ENCODE assay signal across 8 cellular contexts in genomic region chr3:157156844-157157635, GRCh38. TPM values are rescaled to one million over a fixed set of nuclear protein-coding genes. Genes with fewer than 3 reads are reported as not detected.
DNase-seq lines count a peak whose midpoint lies in the region; ATAC-seq and TF ChIP-seq lines count a peak whose summit lies in the region.

No MANE protein-coding gene starts in this region.

- POLR2A ChIA-PET in SK-N-SH (lab: Yijun Ruan, JAX) = interaction anchor here (0.9 kb wide), 1 partner anchor 18 kb away, joined by 3 read pairs; no protein-coding TSS in a partner anchor

- H4K20me1 ChIP-seq in SK-N-SH (ENCODE audit: insufficient read depth) = peaks cover 65% of the 10 kb centered on the region
- peaks cover 78% of the 10 kb centered on the region for H4K20me1 ChIP-seq in smooth muscle cell (ENCODE audit: low read depth)

- H3K27me3 ChIP-seq in SK-N-SH (ENCODE audit: insufficient read depth) = no peaks in the 10 kb centered on the region
- no peaks in the 10 kb centered on the region for H3K27me3 ChIP-seq in smooth muscle cell (ENCODE audit: low read depth)

- H2AFZ ChIP-seq in SK-N-SH (ENCODE audit: low read depth) (no peak overlapping the region), smooth muscle cell (ENCODE audit: low read depth) (no peak overlapping the region)

- in situ Hi-C loops in ACHN (cut with HindIII; ENCODE audit: low pct_ligation_motif_present, low pct_unique_long_range_greater_than_20kb, low sequenced_read_pairs) = no loop called here

- no peak for TF ChIP-seq RAD21 in SK-N-SH (IDR thresholded peaks at IDR 0.05; ENCODE audit: low read length)

- peak overlapping the region; percentile 78 for H3K4me2 ChIP-seq in SK-N-SH
- peak overlapping the region; percentile 86 for H3K4me2 ChIP-seq in smooth muscle cell

- no peak for ATAC-seq in SK-N-SH treated with all-trans-retinoic acid at 6 μM for 48 hours

- H3F3A ChIP-seq in SK-N-SH (replicated peaks; ENCODE audit: insufficient read depth) = peaks cover 10% of the 10 kb centered on the region
- H3F3A ChIP-seq in smooth muscle cell (ENCODE audit: low read depth) = peaks cover 33% of the 10 kb centered on the region

- H3K9me3 ChIP-seq in SK-N-SH = no peaks in the 10 kb centered on the region
- no peaks in the 10 kb centered on the region for H3K9me3 ChIP-seq in smooth muscle cell (replicated peaks; ENCODE audit: low read depth)

- peak overlapping the region; percentile 74 to 98 for H3K4me3 ChIP-seq in SK-N-SH (ENCODE audit: low read depth in 2 of 2, low read length in 1 of 2)
- peak overlapping the region; percentile 99 for H3K4me3 ChIP-seq in smooth muscle cell

- peaks cover 35 to 44% of the 10 kb centered on the region in 2 experiments for H3K4me1 ChIP-seq in SK-N-SH (ENCODE audit: control insufficient read depth in 1 of 2, insufficient read depth in 2 of 2, low read depth in 1 of 2, low read length in 1 of 2)
- peaks cover 46% of the 10 kb centered on the region for H3K4me1 ChIP-seq in smooth muscle cell (ENCODE audit: low read depth)

- H3K9ac ChIP-seq in SK-N-SH (peak overlapping the region; percentile 99; the same call in 1 of the 2 replicates), smooth muscle cell (ENCODE audit: low read depth) (peak overlapping the region; percentile 100)

- no peaks in the 10 kb centered on the region for H3K9me2 ChIP-seq in SK-N-SH

- TF ChIP-seq EP300 in SK-N-SH (IDR thresholded peaks at IDR 0.05; ENCODE audit: borderline replicate concordance in 1 of 2, low read depth in 1 of 2, low read length in 1 of 2) = no peak

- H3K79me2 ChIP-seq in SK-N-SH (ENCODE audit: insufficient read depth) (peaks cover 78% of the 10 kb centered on the region), smooth muscle cell (ENCODE audit: low read depth) (peaks cover 74% of the 10 kb centered on the region)

- CTCF ChIA-PET in SK-N-SH (lab: Yijun Ruan, JAX) = interaction anchor here (0.8 to 3.7 kb wide), 4 partner anchors 11 to 481 kb away, joined by 3 to 24 read pairs (median 4); no protein-coding TSS in a partner anchor

- DNase-seq in SK-N-SH = no peak
- peak; percentile 34 for DNase-seq in RPMI8226
- peak; percentile 27 for DNase-seq in fibroblast of gingiva (ENCODE audit: low read depth)
- DNase-seq in smooth muscle cell (lab: John Stamatoyannopoulos, UW; ENCODE audit: unreplicated experiment) = no peak
- DNase-seq in NCI-H526 treated with DMSO at 0.1 percent for 48 hours (lab: John Stamatoyannopoulos, UW) = no peak
- DNase-seq in ACHN = no peak
- DNase-seq in activated effector memory CD4-positive, alpha-beta T cell treated with anti-CD3 and anti-CD28 coated beads, Interleukin-2, amount 50 U/mL, for 16 hours = no peak

- TF ChIP-seq CTCF in SK-N-SH (IDR thresholded peaks at IDR 0.05) = no peak
- no peak for TF ChIP-seq CTCF in smooth muscle cell (IDR thresholded peaks at IDR 0.05; ENCODE audit: borderline replicate concordance, insufficient read depth, poor library complexity, severe bottlenecking)

- H3K27ac ChIP-seq in SK-N-SH (ENCODE audit: low read depth in 2 of 2, low read length in 1 of 2) = 0 out of 4 replicates have a peak overlapping the region, but pooled peaks of 1 of the 2 experiments have one; percentile 100
- H3K27ac ChIP-seq in smooth muscle cell (ENCODE audit: low read depth) = peak overlapping the region; percentile 100

- WGBS in SK-N-SH (ENCODE audit: low lambda C conversion rate) = 34% methylated on average over 7 of the region's 7 CpGs
- WGBS in smooth muscle cell (ENCODE audit: low lambda C conversion rate) = 74% methylated on average over 7 of the region's 7 CpGs

- peaks cover 67 to 69% of the 10 kb centered on the region in 2 experiments for H3K36me3 ChIP-seq in SK-N-SH (replicated peaks in 1 of 2; ENCODE audit: control insufficient read depth in 1 of 2, insufficient read depth in 2 of 2, low read length in 1 of 2)
- H3K36me3 ChIP-seq in smooth muscle cell (ENCODE audit: low read depth) = peaks cover 60% of the 10 kb centered on the region

TF ChIP-seq in SK-N-SH, 30 proteins besides CTCF, POLR2A, EP300 and RAD21:
- TF ChIP-seq MXI1 (IDR thresholded peaks at IDR 0.05; ENCODE audit: low read depth, low read length) = no peak
- no peak for TF ChIP-seq CHD2 (IDR thresholded peaks at IDR 0.05; ENCODE audit: low read length, partially characterized antibody)
- TF ChIP-seq RCOR1 (IDR thresholded peaks at IDR 0.05; ENCODE audit: low read length) = no peak
- TF ChIP-seq FOSL2 (IDR thresholded peaks at IDR 0.05; ENCODE audit: borderline replicate concordance, low read depth) = no peak
- no peak for TF ChIP-seq FOXM1 (IDR thresholded peaks at IDR 0.05; ENCODE audit: low read depth)
- no peak for TF ChIP-seq YY1 (IDR thresholded peaks at IDR 0.05; ENCODE audit: low read depth)
- TF ChIP-seq FOXJ3 (CRISPR knock-in tag; IDR thresholded peaks at IDR 0.05) = no peak
- TF ChIP-seq JUND (IDR thresholded peaks at IDR 0.05) = no peak
- no peak for TF ChIP-seq IRF3 (IDR thresholded peaks at IDR 0.05; ENCODE audit: low read depth, low read length)
- TF ChIP-seq TCF12 (IDR thresholded peaks at IDR 0.05) = no peak

TF ChIP-seq in SK-N-SH treated with all-trans-retinoic acid at 6 μM for 48 hours, 23 proteins besides CTCF, POLR2A, EP300 and RAD21:
- no peak for TF ChIP-seq GLIS3 (CRISPR knock-in tag; IDR thresholded peaks at IDR 0.05)
- TF ChIP-seq PPARA (CRISPR knock-in tag; IDR thresholded peaks at IDR 0.05; ENCODE audit: borderline replicate concordance) = no peak
- TF ChIP-seq TOX (CRISPR knock-in tag; IDR thresholded peaks at IDR 0.05; ENCODE audit: borderline replicate concordance) = no peak
- no peak for TF ChIP-seq ESRRG (CRISPR knock-in tag; IDR thresholded peaks at IDR 0.05)

RNA-seq across cellular contexts. Expression of gene CCNL1, which starts 2.9 kb away (rescaled TPM):
- polyA plus RNA-seq in SK-N-SH (2012; rRNA removed) = 99.8 and 131 TPM in 2 replicates
- polyA plus RNA-seq in SK-N-SH (2012; cell fraction: cytosol; rRNA removed) = 27.3 and 29.6 TPM in 2 replicates
- polyA plus RNA-seq in SK-N-SH (2012; cell fraction: nucleus; rRNA removed) = 490 and 685 TPM in 2 replicates
- 599 and 780 TPM in 2 replicates for total RNA-seq in smooth muscle cell
- 173 and 184 TPM in 2 replicates for polyA plus RNA-seq in smooth muscle cell

Comparison
In these comparisons a context has a peak if more than half of its experiments do, and no peak if none do; other contexts are left out.
1. DNase-seq: peak in RPMI8226 (single experiment) and fibroblast of gingiva (single experiment); none in SK-N-SH (single experiment), smooth muscle cell (single experiment), NCI-H526 treated with DMSO at 0.1 percent for 48 hours (single experiment), ACHN (single experiment) and activated effector memory CD4-positive, alpha-beta T cell treated with anti-CD3 and anti-CD28 coated beads, Interleukin-2, amount 50 U/mL, for 16 hours (single experiment).